14 cellular contexts compared by ENCODE assay signal in the genomic region with DNA sequence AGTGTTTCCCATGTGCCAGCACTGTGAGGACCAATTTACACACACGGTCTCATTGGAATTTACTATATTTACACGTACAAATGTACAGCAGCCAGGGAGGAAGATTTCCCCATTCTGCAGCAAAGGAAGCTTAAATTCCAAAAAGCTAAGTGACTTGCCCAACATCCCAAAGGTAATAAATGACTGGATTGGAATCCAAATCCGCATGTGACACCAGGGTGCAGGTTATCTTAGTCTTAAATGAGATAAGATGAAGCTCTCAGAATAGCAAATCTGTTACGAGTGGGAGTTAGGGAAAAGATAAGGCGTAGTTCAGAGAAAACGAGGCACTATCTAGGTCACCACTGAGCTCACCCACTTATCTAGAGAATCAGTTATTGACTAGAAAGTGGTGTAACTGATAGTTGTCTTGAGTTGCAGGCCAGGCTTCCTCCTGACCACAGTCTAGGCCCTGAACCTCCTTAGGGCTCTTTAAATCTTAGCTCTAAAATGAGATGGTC.
"Had no signal": no experiment of that assay in that cellular context is flagged by ENCODE, and none has a peak within 500 bp of the region (broad histone marks: within the 10 kb centered on the region; RNA-seq: fewer than 3 reads in every experiment).

No MANE protein-coding gene starts in this region.

- H3K27ac ChIP-seq: WERI-Rb-1 had no signal

- ATAC-seq: activated CD8-positive, alpha-beta T cell treated with anti-CD3 and anti-CD28 coated beads for 36 hours; lower lobe of right lung; naive thymus-derived CD4-positive, alpha-beta T cell had no signal

- H3K4me3 ChIP-seq: lower lobe of right lung, right atrium auricular region, transverse colon had no signal

- H3K27ac Mint-ChIP-seq: activated CD8-positive, alpha-beta T cell treated with anti-CD3 and anti-CD28 coated beads for 36 hours; dendritic cell treated with granulocyte-macrophage colony-stimulating factor and Interleukin-4, amounts not matched to agents 40 ng/mL and 50 ng/mL, for 4 days; naive thymus-derived CD4-positive, alpha-beta T cell had no signal

- H3K9me3 Mint-ChIP-seq: activated CD8-positive, alpha-beta T cell treated with anti-CD3 and anti-CD28 coated beads for 36 hours; dendritic cell treated with granulocyte-macrophage colony-stimulating factor and Interleukin-4, amounts not matched to agents 40 ng/mL and 50 ng/mL, for 4 days had no signal

- H3K27me3 Mint-ChIP-seq: activated CD8-positive, alpha-beta T cell treated with anti-CD3 and anti-CD28 coated beads for 36 hours; naive thymus-derived CD4-positive, alpha-beta T cell had no signal

- DNase-seq: activated CD4-positive, alpha-beta T cell treated with anti-CD3 and anti-CD28 coated beads for 4 hours; activated CD8-positive, alpha-beta memory T cell treated with anti-CD3 and anti-CD28 coated beads, Interleukin-2, amount 50 U/mL, for 48 hours; activated CD8-positive, alpha-beta T cell treated with anti-CD3 and anti-CD28 coated beads for 36 hours; central memory CD4-positive, alpha-beta T cell; hypothalamus; kidney glomerular epithelial cell; lower lobe of right lung; naive thymus-derived CD4-positive, alpha-beta T cell; small intestine; SW 1271; transverse colon; WERI-Rb-1 had no signal

- H3K9me3 ChIP-seq: lower lobe of right lung, right atrium auricular region, transverse colon had no signal

- H3K4me3 Mint-ChIP-seq: activated CD8-positive, alpha-beta T cell treated with anti-CD3 and anti-CD28 coated beads for 36 hours; dendritic cell treated with granulocyte-macrophage colony-stimulating factor and Interleukin-4, amounts not matched to agents 40 ng/mL and 50 ng/mL, for 4 days; naive thymus-derived CD4-positive, alpha-beta T cell had no signal

- H3K36me3 ChIP-seq: lower lobe of right lung, right atrium auricular region, transverse colon, WERI-Rb-1 had no signal

- H3K27me3 ChIP-seq: right atrium auricular region, transverse colon had no signal
